1 cellular context compared by ENCODE assay signal in genomic region chr5:154196955-154197652, GRCh38.
TF ChIP-seq lines count a peak whose summit lies in the region.

No MANE protein-coding gene starts in this region.

TF ChIP-seq in WTC11, 78 proteins besides CTCF, POLR2A, EP300 and RAD21 (continued from another document):
- TF ChIP-seq, protein P1, sequence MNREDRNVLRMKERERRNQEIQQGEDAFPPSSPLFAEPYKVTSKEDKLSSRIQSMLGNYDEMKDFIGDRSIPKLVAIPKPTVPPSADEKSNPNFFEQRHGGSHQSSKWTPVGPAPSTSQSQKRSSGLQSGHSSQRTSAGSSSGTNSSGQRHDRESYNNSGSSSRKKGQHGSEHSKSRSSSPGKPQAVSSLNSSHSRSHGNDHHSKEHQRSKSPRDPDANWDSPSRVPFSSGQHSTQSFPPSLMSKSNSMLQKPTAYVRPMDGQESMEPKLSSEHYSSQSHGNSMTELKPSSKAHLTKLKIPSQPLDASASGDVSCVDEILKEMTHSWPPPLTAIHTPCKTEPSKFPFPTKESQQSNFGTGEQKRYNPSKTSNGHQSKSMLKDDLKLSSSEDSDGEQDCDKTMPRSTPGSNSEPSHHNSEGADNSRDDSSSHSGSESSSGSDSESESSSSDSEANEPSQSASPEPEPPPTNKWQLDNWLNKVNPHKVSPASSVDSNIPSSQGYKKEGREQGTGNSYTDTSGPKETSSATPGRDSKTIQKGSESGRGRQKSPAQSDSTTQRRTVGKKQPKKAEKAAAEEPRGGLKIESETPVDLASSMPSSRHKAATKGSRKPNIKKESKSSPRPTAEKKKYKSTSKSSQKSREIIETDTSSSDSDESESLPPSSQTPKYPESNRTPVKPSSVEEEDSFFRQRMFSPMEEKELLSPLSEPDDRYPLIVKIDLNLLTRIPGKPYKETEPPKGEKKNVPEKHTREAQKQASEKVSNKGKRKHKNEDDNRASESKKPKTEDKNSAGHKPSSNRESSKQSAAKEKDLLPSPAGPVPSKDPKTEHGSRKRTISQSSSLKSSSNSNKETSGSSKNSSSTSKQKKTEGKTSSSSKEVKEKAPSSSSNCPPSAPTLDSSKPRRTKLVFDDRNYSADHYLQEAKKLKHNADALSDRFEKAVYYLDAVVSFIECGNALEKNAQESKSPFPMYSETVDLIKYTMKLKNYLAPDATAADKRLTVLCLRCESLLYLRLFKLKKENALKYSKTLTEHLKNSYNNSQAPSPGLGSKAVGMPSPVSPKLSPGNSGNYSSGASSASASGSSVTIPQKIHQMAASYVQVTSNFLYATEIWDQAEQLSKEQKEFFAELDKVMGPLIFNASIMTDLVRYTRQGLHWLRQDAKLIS (CRISPR knock-in tag; IDR thresholded peaks at IDR 0.05; ENCODE audit: borderline replicate concordance) = no peak
- TF ChIP-seq STAT6 (CRISPR knock-in tag; conservative IDR thresholded peaks at IDR 0.05; ENCODE audit: low read depth) (no peak), ERG (CRISPR knock-in tag; IDR thresholded peaks at IDR 0.05) (no peak), NFATC4 (CRISPR knock-in tag; IDR thresholded peaks at IDR 0.05) (no peak), MYBL2 (CRISPR knock-in tag; IDR thresholded peaks at IDR 0.05) (no peak), TEAD4 (CRISPR knock-in tag; IDR thresholded peaks at IDR 0.05) (no peak)
- TF ChIP-seq, protein P2, sequence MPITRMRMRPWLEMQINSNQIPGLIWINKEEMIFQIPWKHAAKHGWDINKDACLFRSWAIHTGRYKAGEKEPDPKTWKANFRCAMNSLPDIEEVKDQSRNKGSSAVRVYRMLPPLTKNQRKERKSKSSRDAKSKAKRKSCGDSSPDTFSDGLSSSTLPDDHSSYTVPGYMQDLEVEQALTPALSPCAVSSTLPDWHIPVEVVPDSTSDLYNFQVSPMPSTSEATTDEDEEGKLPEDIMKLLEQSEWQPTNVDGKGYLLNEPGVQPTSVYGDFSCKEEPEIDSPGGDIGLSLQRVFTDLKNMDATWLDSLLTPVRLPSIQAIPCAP (CRISPR knock-in tag; IDR thresholded peaks at IDR 0.05) = no peak
- TF ChIP-seq, protein P3, sequence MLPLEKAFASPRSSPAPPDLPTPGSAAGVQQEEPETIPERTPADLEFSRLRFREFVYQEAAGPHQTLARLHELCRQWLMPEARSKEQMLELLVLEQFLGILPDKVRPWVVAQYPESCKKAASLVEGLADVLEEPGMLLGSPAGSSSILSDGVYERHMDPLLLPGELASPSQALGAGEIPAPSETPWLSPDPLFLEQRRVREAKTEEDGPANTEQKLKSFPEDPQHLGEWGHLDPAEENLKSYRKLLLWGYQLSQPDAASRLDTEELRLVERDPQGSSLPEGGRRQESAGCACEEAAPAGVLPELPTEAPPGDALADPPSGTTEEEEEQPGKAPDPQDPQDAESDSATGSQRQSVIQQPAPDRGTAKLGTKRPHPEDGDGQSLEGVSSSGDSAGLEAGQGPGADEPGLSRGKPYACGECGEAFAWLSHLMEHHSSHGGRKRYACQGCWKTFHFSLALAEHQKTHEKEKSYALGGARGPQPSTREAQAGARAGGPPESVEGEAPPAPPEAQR (CRISPR knock-in tag; IDR thresholded peaks at IDR 0.05) = no peak
- TF ChIP-seq, protein P4, sequence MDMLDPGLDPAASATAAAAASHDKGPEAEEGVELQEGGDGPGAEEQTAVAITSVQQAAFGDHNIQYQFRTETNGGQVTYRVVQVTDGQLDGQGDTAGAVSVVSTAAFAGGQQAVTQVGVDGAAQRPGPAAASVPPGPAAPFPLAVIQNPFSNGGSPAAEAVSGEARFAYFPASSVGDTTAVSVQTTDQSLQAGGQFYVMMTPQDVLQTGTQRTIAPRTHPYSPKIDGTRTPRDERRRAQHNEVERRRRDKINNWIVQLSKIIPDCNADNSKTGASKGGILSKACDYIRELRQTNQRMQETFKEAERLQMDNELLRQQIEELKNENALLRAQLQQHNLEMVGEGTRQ (CRISPR knock-in tag; IDR thresholded peaks at IDR 0.05) = no peak
- TF ChIP-seq, protein P5, sequence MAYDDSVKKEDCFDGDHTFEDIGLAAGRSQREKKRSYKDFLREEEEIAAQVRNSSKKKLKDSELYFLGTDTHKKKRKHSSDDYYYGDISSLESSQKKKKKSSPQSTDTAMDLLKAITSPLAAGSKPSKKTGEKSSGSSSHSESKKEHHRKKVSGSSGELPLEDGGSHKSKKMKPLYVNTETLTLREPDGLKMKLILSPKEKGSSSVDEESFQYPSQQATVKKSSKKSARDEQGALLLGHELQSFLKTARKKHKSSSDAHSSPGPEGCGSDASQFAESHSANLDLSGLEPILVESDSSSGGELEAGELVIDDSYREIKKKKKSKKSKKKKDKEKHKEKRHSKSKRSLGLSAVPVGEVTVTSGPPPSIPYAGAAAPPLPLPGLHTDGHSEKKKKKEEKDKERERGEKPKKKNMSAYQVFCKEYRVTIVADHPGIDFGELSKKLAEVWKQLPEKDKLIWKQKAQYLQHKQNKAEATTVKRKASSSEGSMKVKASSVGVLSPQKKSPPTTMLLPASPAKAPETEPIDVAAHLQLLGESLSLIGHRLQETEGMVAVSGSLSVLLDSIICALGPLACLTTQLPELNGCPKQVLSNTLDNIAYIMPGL (CRISPR knock-in tag; IDR thresholded peaks at IDR 0.05) = no peak
